Comparison of ENCODE assay signal across 8 cellular contexts in genomic region chr2:238285653-238286082, GRCh38. TPM values are rescaled to one million over a fixed set of nuclear protein-coding genes. Genes with fewer than 3 reads are reported as not detected.
DNase-seq lines count a peak whose midpoint lies in the region; ATAC-seq, FAIRE-seq and TF ChIP-seq lines count a peak whose summit lies in the region.

No MANE protein-coding gene starts in this region.

- H3K4me3 ChIP-seq in AG04449 (ENCODE audit: low read depth, low read length) (no peak overlapping the region), coronary artery (peak overlapping the region; percentile 84), lung (no peak overlapping the region), urinary bladder (ENCODE audit: low read depth, low read length) (no peak overlapping the region)

- DNase-seq in AG04449 (ENCODE audit: low read depth, low spot score) (peak; percentile 44), M059J (ENCODE audit: low read depth) (peak; percentile 97), coronary artery (ENCODE audit: low spot score) (peak; percentile 90), lung (ENCODE audit: low spot score) (peak; percentile 88), NCI-H1694 (lab: John Stamatoyannopoulos, UW) (no peak), HTR-8/SVneo (ENCODE audit: insufficient read length, low spot score) (no peak)

- H3K27me3 ChIP-seq in lung (ENCODE audit: control insufficient read depth, insufficient read depth) = no peaks in the 10 kb centered on the region

- CTCF ChIA-PET in AG04449 (lab: Yijun Ruan, JAX) = interaction anchor here (1.3 to 3.0 kb wide), 4 partner anchors 10 to 427 kb away, joined by 3 to 20 read pairs (median 6); no protein-coding TSS in a partner anchor

- H3K27ac ChIP-seq in coronary artery = peak overlapping the region; percentile 90 to 94
- H3K27ac ChIP-seq in lung (ENCODE audit: low read depth in 1 of 2, low read length in 1 of 2) = peak overlapping the region; percentile 78 to 97
- H3K27ac ChIP-seq in urinary bladder (ENCODE audit: low read depth) = peak overlapping the region; percentile 93

- H3K36me3 ChIP-seq in lung (ENCODE audit: control insufficient read depth in 2 of 2, insufficient read depth in 2 of 2, low read length in 2 of 2) = no peaks in the 10 kb centered on the region
- no peaks in the 10 kb centered on the region for H3K36me3 ChIP-seq in urinary bladder (ENCODE audit: insufficient read depth)

- H3K4me1 ChIP-seq in lung (ENCODE audit: control insufficient read depth in 2 of 2, insufficient read depth in 2 of 2, low read length in 2 of 2) (peaks cover 12 to 29% of the 10 kb centered on the region in 2 donors), urinary bladder (ENCODE audit: insufficient read depth) (no peaks in the 10 kb centered on the region)

- no peaks in the 10 kb centered on the region for H3K9me3 ChIP-seq in lung (ENCODE audit: control insufficient read depth in 2 of 2, insufficient read depth in 1 of 2, low read length in 1 of 2)

- TF ChIP-seq CTCF in AG04449 (IDR thresholded peaks at IDR 0.05; ENCODE audit: insufficient read depth, low read length, missing control alignments) (no peak), coronary artery (IDR thresholded peaks at IDR 0.05) (no peak), lung (IDR thresholded peaks at IDR 0.05; ENCODE audit: control extremely low read depth, extremely low read depth) (no peak)

- POLR2A ChIA-PET in AG04449 (lab: Yijun Ruan, JAX) = no interaction called here

- 47 to 67% methylated on average over 7 of the region's 7 CpGs for WGBS in lung, 2 donors
- 17% methylated on average over 7 of the region's 7 CpGs for WGBS in urinary bladder

- ATAC-seq in lung (ENCODE audit: insufficient read depth, low FRiP score) = peak; percentile 7
- ATAC-seq in HG03175 (IDR thresholded peaks at IDR 0.05; ENCODE audit: unreplicated experiment) = no peak

- no peak for FAIRE-seq in HTR-8/SVneo (lab: Jason Lieb, UNC)

RNA-seq across cellular contexts. Expression of gene PER2, which starts 2.7 kb away (rescaled TPM):
- 1.4 and 3.7 TPM in 2 replicates for total RNA-seq in M059J (2014; rRNA removed; shearing (Covaris generic))
- total RNA-seq in lung = 10 to 100 TPM; 15.0 to 27.1 TPM
- polyA plus RNA-seq in lung = 1 to 10 TPM; 4.1 to 6.0 TPM
- 7.5 TPM for total RNA-seq in urinary bladder
- 8.8 TPM for polyA plus RNA-seq in urinary bladder

RNA-seq across cellular contexts. Expression of gene TRAF3IP1, which starts 34.6 kb away (rescaled TPM):
- 3.2 and 12.7 TPM in 2 replicates for total RNA-seq in M059J (2014; rRNA removed; shearing (Covaris generic))
- total RNA-seq in lung = 10 to 100 TPM; 19.5 to 41.0 TPM
- 10 to 100 TPM in 1 of 2 donors, 1 to 10 TPM in 1; 8.9 to 10.0 TPM for polyA plus RNA-seq in lung
- total RNA-seq in urinary bladder = 9.6 TPM
- polyA plus RNA-seq in urinary bladder = 13.6 TPM

RNA-seq across cellular contexts. Expression of gene HES6, which starts 45.8 kb away (rescaled TPM):
- total RNA-seq in M059J (2014; rRNA removed; shearing (Covaris generic)) = 1.5 and 5.3 TPM in 2 replicates
- 10 to 100 TPM in 1 of 2 donors, 1 to 10 TPM in 1; 4.4 to 12.5 TPM for total RNA-seq in lung
- 10 to 100 TPM in 1 of 2 donors, 1 to 10 TPM in 1; 9.8 to 11.6 TPM for polyA plus RNA-seq in lung
- 3.0 TPM for total RNA-seq in urinary bladder
- 6.5 TPM for polyA plus RNA-seq in urinary bladder

Comparison
In these comparisons a context has a peak if more than half of its experiments do, and no peak if none do; other contexts are left out.
1. DNase-seq: peak in AG04449 (single experiment), M059J (single experiment), coronary artery (single experiment) and lung (single experiment); none in NCI-H1694 (single experiment) and HTR-8/SVneo (single experiment).
2. Peak in every context shown above with its lines, with median percentiles within 50 percentile points of each other: H3K27ac ChIP-seq.